ENCODE assay signal across 2 cellular contexts in genomic region chr11:63608353-63609345, GRCh38.
TF ChIP-seq lines count a peak whose summit lies in the region.

No MANE protein-coding gene starts in this region.

TF ChIP-seq in GM23338, 12 proteins besides CTCF, POLR2A, EP300 and RAD21 (continued from another document):
- no peak for TF ChIP-seq REST (IDR thresholded peaks at IDR 0.05; ENCODE audit: unreplicated experiment)
- TF ChIP-seq STAT1 (IDR thresholded peaks at IDR 0.05; ENCODE audit: unreplicated experiment): no peak
- no peak for TF ChIP-seq NANOG (IDR thresholded peaks at IDR 0.05; ENCODE audit: borderline replicate concordance)

TF ChIP-seq in WTC11, 78 proteins besides CTCF, POLR2A, EP300 and RAD21 (continued from another document):
- TF ChIP-seq FOXP4 (CRISPR knock-in tag; IDR thresholded peaks at IDR 0.05) (no peak), MAX (CRISPR knock-in tag; IDR thresholded peaks at IDR 0.05) (no peak), SOX15 (CRISPR knock-in tag; IDR thresholded peaks at IDR 0.05) (no peak), HMGXB4 (CRISPR knock-in tag; IDR thresholded peaks at IDR 0.05) (no peak), ZNF121 (CRISPR knock-in tag; IDR thresholded peaks at IDR 0.05) (no peak), JUN (CRISPR knock-in tag; IDR thresholded peaks at IDR 0.05) (no peak), SP1 (CRISPR knock-in tag; conservative IDR thresholded peaks at IDR 0.05) (no peak), USF2 (CRISPR knock-in tag; IDR thresholded peaks at IDR 0.05) (no peak), FOXK1 (CRISPR knock-in tag; IDR thresholded peaks at IDR 0.05) (no peak), MYBL2 (CRISPR knock-in tag; IDR thresholded peaks at IDR 0.05) (no peak), NR1H2 (CRISPR knock-in tag; IDR thresholded peaks at IDR 0.05) (no peak), ZSCAN18 (CRISPR knock-in tag; IDR thresholded peaks at IDR 0.05) (no peak), KAT7 (CRISPR knock-in tag; IDR thresholded peaks at IDR 0.05; ENCODE audit: borderline replicate concordance) (no peak), E2F1 (CRISPR knock-in tag; IDR thresholded peaks at IDR 0.05) (no peak)
